In the genomic region with DNA sequence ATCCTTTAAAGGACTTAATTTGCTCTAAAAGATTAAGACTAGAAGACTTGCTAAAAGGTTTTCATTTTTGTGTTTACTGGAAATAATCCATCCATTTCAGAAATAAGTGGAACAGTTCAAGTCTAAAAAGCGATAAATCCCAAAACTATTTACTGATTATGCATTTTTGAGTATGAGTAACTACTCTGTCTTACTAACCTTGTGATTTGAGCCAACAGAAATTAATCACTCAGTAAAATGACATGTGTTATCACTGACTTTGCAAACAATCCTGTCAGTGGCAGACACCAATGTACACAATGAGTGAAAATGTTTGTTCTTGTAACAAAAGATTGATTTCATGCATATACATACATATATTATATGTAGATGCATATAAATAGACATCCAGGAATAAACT, we compare ENCODE assay signal across 17 cellular contexts.
DNase-seq lines count a peak whose midpoint lies in the region; ATAC-seq, FAIRE-seq and TF ChIP-seq lines count a peak whose summit lies in the region.
"Had no signal": no experiment of that assay in that cellular context is flagged by ENCODE, and none has a peak within 500 bp of the region (broad histone marks: within the 10 kb centered on the region; RNA-seq: fewer than 3 reads in every experiment).

No MANE protein-coding gene starts in this region.

- H3K9ac ChIP-seq in astrocyte (ENCODE audit: low read length) = no peak overlapping the region

- H3K36me3 Mint-ChIP-seq in astrocyte (ENCODE audit: low read depth, unreplicated experiment) = no peaks in the 10 kb centered on the region
- H3K36me3 Mint-ChIP-seq: activated naive CD8-positive, alpha-beta T cell treated with anti-CD3 and anti-CD28 coated beads for 36 hours had no signal

- WGBS in hepatocyte (ENCODE audit: low lambda C conversion rate, missing lambda C conversion rate) = 52% methylated on average over 1 of the region's 1 CpG
- 74% methylated on average over 1 of the region's 1 CpG for WGBS in prostate gland

- H3K4me1 ChIP-seq in ACC112 (ENCODE audit: control insufficient read depth, insufficient read depth, low read length, unreplicated experiment) (peaks cover 11% of the 10 kb centered on the region), astrocyte (ENCODE audit: insufficient read depth, low read length) (peaks cover 7% of the 10 kb centered on the region), hepatocyte (ENCODE audit: insufficient read depth) (no peaks in the 10 kb centered on the region), HAP-1 (no peaks in the 10 kb centered on the region), prostate gland (replicated peaks) (no peaks in the 10 kb centered on the region)
- H3K4me1 ChIP-seq: transverse colon had no signal

- peak; percentile 5 for DNase-seq in HuH-7 (ENCODE audit: low spot score)
- DNase-seq in astrocyte (ENCODE audit: low read depth) = peak; percentile 64
- no peak for DNase-seq in hepatocyte (ENCODE audit: low spot score)
- no peak for DNase-seq in HAP-1 (ENCODE audit: low spot score in 2 of 2)
- no peak for DNase-seq in prostate gland (ENCODE audit: low spot score)
- no peak for DNase-seq in activated T-cell treated with anti-CD3 and anti-CD28 coated beads, Interleukin-2, amount 50 U/mL, for 48 hours
- DNase-seq: activated CD8-positive, alpha-beta memory T cell treated with anti-CD3 and anti-CD28 coated beads, Interleukin-2, amount 50 U/mL, for 48 hours; activated naive CD8-positive, alpha-beta T cell treated with anti-CD3 and anti-CD28 coated beads for 36 hours; gastrocnemius medialis; kidney; mucosa of descending colon; NCI-H1436; ovary; transverse colon had no signal

- H3K27ac ChIP-seq in ACC112 (ENCODE audit: low read depth, low read length) (no peak overlapping the region), astrocyte (ENCODE audit: low read depth, low read length) (no peak overlapping the region), hepatocyte (no peak overlapping the region), prostate gland (no peak overlapping the region)
- H3K27ac ChIP-seq: gastrocnemius medialis, ovary, SK-N-MC, transverse colon had no signal

- TF ChIP-seq CTCF in astrocyte (IDR thresholded peaks at IDR 0.05; ENCODE audit: insufficient read depth, low read depth, low read length) = no peak
- TF ChIP-seq CTCF in hepatocyte (IDR thresholded peaks at IDR 0.05; ENCODE audit: poor library complexity) = no peak
- no peak for TF ChIP-seq CTCF in prostate gland (IDR thresholded peaks at IDR 0.05)

- H3K27me3 Mint-ChIP-seq in astrocyte (ENCODE audit: low read depth, unreplicated experiment) = no peaks in the 10 kb centered on the region
- H3K27me3 Mint-ChIP-seq: activated naive CD8-positive, alpha-beta T cell treated with anti-CD3 and anti-CD28 coated beads for 36 hours had no signal

- TF ChIP-seq POLR2A in prostate gland (IDR thresholded peaks at IDR 0.05) = no peak

- peaks cover 2% of the 10 kb centered on the region for H3K4me1 Mint-ChIP-seq in astrocyte (ENCODE audit: low read depth, unreplicated experiment)
- H3K4me1 Mint-ChIP-seq: activated naive CD8-positive, alpha-beta T cell treated with anti-CD3 and anti-CD28 coated beads for 36 hours had no signal

- ATAC-seq in HG03571 (IDR thresholded peaks at IDR 0.05; ENCODE audit: unreplicated experiment) = no peak
- ATAC-seq: gastrocnemius medialis, mucosa of descending colon had no signal

- H3K36me3 ChIP-seq in ACC112 (ENCODE audit: insufficient read depth, low read length) (no peaks in the 10 kb centered on the region), astrocyte (ENCODE audit: insufficient read depth, low read length) (no peaks in the 10 kb centered on the region), hepatocyte (replicated peaks; ENCODE audit: insufficient read depth, low read depth) (no peaks in the 10 kb centered on the region), HAP-1 (replicated peaks) (no peaks in the 10 kb centered on the region), prostate gland (no peaks in the 10 kb centered on the region)
- H3K36me3 ChIP-seq: gastrocnemius medialis, ovary had no signal

- H3K27ac Mint-ChIP-seq in astrocyte (ENCODE audit: unreplicated experiment) = no peak overlapping the region
- H3K27ac Mint-ChIP-seq: activated naive CD8-positive, alpha-beta T cell treated with anti-CD3 and anti-CD28 coated beads for 36 hours had no signal

- no peaks in the 10 kb centered on the region for H3K9me2 ChIP-seq in hepatocyte (replicated peaks; ENCODE audit: insufficient read depth)

- peak overlapping the region; percentile 16 for H3K4me2 ChIP-seq in astrocyte (ENCODE audit: low read length)
- H3K4me2 ChIP-seq in hepatocyte = peak overlapping the region; percentile 12

- H3K79me2 ChIP-seq in ACC112 (ENCODE audit: control insufficient read depth, insufficient read depth, low read length, unreplicated experiment) (no peaks in the 10 kb centered on the region), astrocyte (ENCODE audit: insufficient read depth, low read length) (no peaks in the 10 kb centered on the region), hepatocyte (no peaks in the 10 kb centered on the region)

- no peak for FAIRE-seq in astrocyte (lab: Jason Lieb, UNC)

- no peaks in the 10 kb centered on the region for H3K9me3 Mint-ChIP-seq in astrocyte (ENCODE audit: unreplicated experiment)
- H3K9me3 Mint-ChIP-seq: activated naive CD8-positive, alpha-beta T cell treated with anti-CD3 and anti-CD28 coated beads for 36 hours had no signal

- H4K20me1 ChIP-seq in astrocyte (ENCODE audit: insufficient read depth, low read length) (no peaks in the 10 kb centered on the region), hepatocyte (ENCODE audit: insufficient read depth, poor library complexity, severe bottlenecking) (no peaks in the 10 kb centered on the region)

- H3K4me3 ChIP-seq in ACC112 (ENCODE audit: low read depth, low read length) = peak overlapping the region; percentile 64
- H3K4me3 ChIP-seq in astrocyte (ENCODE audit: insufficient read depth, low read depth, low read length) = no peak overlapping the region
- no peak overlapping the region for H3K4me3 ChIP-seq in hepatocyte
- no peak overlapping the region for H3K4me3 ChIP-seq in HAP-1
- no peak overlapping the region for H3K4me3 ChIP-seq in prostate gland
- H3K4me3 ChIP-seq: gastrocnemius medialis, mucosa of descending colon, ovary, SK-N-MC, transverse colon had no signal

- H3K4me3 Mint-ChIP-seq in astrocyte (ENCODE audit: unreplicated experiment) = no peak overlapping the region
- H3K4me3 Mint-ChIP-seq: activated naive CD8-positive, alpha-beta T cell treated with anti-CD3 and anti-CD28 coated beads for 36 hours had no signal

- in situ Hi-C loops in HAP-1 (cut with MboI; ENCODE audit: low sequenced_read_pairs) = no loop called here

- H3K9me3 ChIP-seq in astrocyte (ENCODE audit: insufficient read depth, low read depth, low read length) (no peaks in the 10 kb centered on the region), hepatocyte (ENCODE audit: low read depth) (no peaks in the 10 kb centered on the region), HAP-1 (no peaks in the 10 kb centered on the region), prostate gland (no peaks in the 10 kb centered on the region)
- H3K9me3 ChIP-seq: gastrocnemius medialis, mucosa of descending colon, ovary, transverse colon had no signal

- intact Hi-C loops in prostate gland (cut with DNase I) = no loop called here

- no peaks in the 10 kb centered on the region for H3K27me3 ChIP-seq in ACC112 (ENCODE audit: insufficient read depth, low read length)
- no peaks in the 10 kb centered on the region for H3K27me3 ChIP-seq in astrocyte (ENCODE audit: insufficient read depth, low read length)
- no peaks in the 10 kb centered on the region for H3K27me3 ChIP-seq in hepatocyte
- no peaks in the 10 kb centered on the region for H3K27me3 ChIP-seq in HAP-1 (ENCODE audit: low read depth)
- no peaks in the 10 kb centered on the region for H3K27me3 ChIP-seq in prostate gland (replicated peaks; ENCODE audit: insufficient read depth)
- H3K27me3 ChIP-seq: gastrocnemius medialis, ovary, transverse colon had no signal

- H2AFZ ChIP-seq in ACC112 (ENCODE audit: low read length, unreplicated experiment) (peak overlapping the region; percentile 20), astrocyte (ENCODE audit: low read depth, low read length) (no peak overlapping the region), hepatocyte (no peak overlapping the region)

Comparison
In these comparisons a context has a peak if more than half of its experiments do, and no peak if none do; other contexts are left out.
1. DNase-seq: peak in HuH-7 (single experiment) and astrocyte (single experiment); none in hepatocyte (single experiment), HAP-1 (0 of 2), prostate gland (single experiment) and activated T-cell treated with anti-CD3 and anti-CD28 coated beads, Interleukin-2, amount 50 U/mL, for 48 hours (0 of 2).